ENCODE assay signal across 17 cellular contexts in the genomic region with DNA sequence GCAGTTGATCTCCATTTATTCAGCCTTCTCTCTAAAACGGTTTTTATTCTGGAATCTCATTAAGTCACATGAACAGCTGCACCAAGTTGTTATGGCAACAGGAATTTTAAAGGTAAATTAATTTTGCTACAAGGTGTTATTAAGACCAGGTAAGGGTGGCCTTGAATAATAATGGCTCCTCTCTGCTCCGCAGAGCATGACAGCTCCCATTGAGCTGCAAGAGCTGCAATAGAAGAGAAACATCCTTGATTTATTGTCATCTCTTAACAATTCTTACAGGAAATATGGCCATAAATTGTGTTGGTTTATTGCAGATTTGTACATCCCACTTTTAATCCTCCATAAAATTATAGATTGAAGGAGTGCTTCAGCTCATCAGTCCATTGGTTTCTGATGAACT.
"Had no signal": no experiment of that assay in that cellular context is flagged by ENCODE, and none has a peak within 500 bp of the region (broad histone marks: within the 10 kb centered on the region; RNA-seq: fewer than 3 reads in every experiment).

No MANE protein-coding gene starts in this region.

- H3K4me3 ChIP-seq: body of pancreas, cardiac muscle cell, heart right ventricle, lung, spleen, testis, uterus had no signal

- H3K9me3 ChIP-seq: body of pancreas, testis had no signal

- ATAC-seq: activated CD4-positive, CD25-positive, alpha-beta regulatory T cell treated with anti-CD3 and anti-CD28 coated beads, Interleukin-2, amount 50 U/mL, for 24 hours; activated CD8-positive, alpha-beta T cell treated with anti-CD3 and anti-CD28 coated beads for 36 hours; body of pancreas; heart right ventricle; left lobe of liver; naive thymus-derived CD4-positive, alpha-beta T cell had no signal

- DNase-seq: activated CD4-positive, alpha-beta T cell treated with anti-CD3 and anti-CD28 coated beads, Interleukin-2, amount 10 ng/mL, durations not matched to agents 24 days and 14 days; activated CD8-positive, alpha-beta T cell treated with anti-CD3 and anti-CD28 coated beads for 36 hours; activated gamma-delta T cell treated with Interleukin-2 at 50 U/mL for 16 hours; anterior cingulate cortex; body of pancreas; heart right ventricle; naive thymus-derived CD4-positive, alpha-beta T cell; spleen; stimulated activated CD4-positive, alpha-beta T cell treated with anti-CD3 and anti-CD28 coated beads, Interleukin-4, amount 100 ng/mL, for 1 hour; stimulated activated naive CD4-positive, alpha-beta T cell; testis; trophoblast cell; uterus had no signal

- H3K27me3 ChIP-seq: body of pancreas, cardiac muscle cell, heart right ventricle, spleen, testis, uterus had no signal

- H3K36me3 ChIP-seq: cardiac muscle cell, heart right ventricle, spleen, uterus had no signal

- H3K27ac ChIP-seq: body of pancreas, cardiac muscle cell, heart right ventricle, spleen, testis, uterus had no signal
